25 cellular contexts compared by ENCODE assay signal in the genomic region with DNA sequence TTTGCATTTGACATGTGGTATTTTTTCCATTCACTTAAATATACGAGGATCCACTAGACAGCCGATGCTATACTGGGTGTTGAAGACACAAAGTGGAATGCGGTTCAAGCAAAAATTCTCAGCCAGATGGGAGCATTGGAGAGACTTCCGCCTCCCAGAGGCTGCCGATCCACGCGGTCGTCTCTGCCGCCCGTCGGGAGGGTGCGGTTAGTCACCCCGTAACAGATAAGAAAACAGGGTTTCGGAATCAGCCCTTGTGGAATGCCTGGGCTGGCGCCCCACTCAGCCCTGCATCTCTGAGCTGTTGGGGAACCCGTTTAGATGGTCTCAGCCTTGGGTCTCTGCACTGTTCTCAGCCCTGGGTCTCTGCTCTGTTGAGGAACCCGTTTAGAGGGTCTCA.
"Had no signal": no experiment of that assay in that cellular context is flagged by ENCODE, and none has a peak within 500 bp of the region (broad histone marks: within the 10 kb centered on the region; RNA-seq: fewer than 3 reads in every experiment).

No MANE protein-coding gene starts in this region.

- H3K27ac Mint-ChIP-seq: activated CD4-positive, alpha-beta T cell treated with anti-CD3 and anti-CD28 coated beads, Interleukin-2, amount 10 ng/mL, durations not matched to agents 7 days and 5 days; activated CD8-positive, alpha-beta memory T cell treated with anti-CD3 and anti-CD28 coated beads, Interleukin-2, amount 10 ng/mL, durations not matched to agents 7 days and 5 days; activated CD8-positive, alpha-beta T cell treated with anti-CD3 and anti-CD28 coated beads for 36 hours; activated naive CD8-positive, alpha-beta T cell treated with anti-CD3 and anti-CD28 coated beads, Interleukin-2, amount 50 U/mL, for 24 hours; activated T-helper 1 cell treated with anti-CD3 and anti-CD28 coated beads, Interleukin-12 subunit alpha, Interleukin-12 subunit beta, Interleukin-2, Interleukin-4 antibody, amounts not matched to agents 30 ng/mL and 10 ng/mL and 1 ng/mL, durations not matched to agents 14 hours and 24 hours and 36 hours; mesothelial cell of epicardium; stimulated activated memory B cell treated with anti-CD40 and anti-IgM and Interleukin-4, amounts not matched to agents 10 μg/mL and 1 μg/mL and 100 μg/mL, for 72 hours had no signal

- H3K36me3 ChIP-seq: brain microvascular endothelial cell, pancreas, transverse colon, vagina had no signal

- H3K27ac ChIP-seq: brain microvascular endothelial cell, left ventricle myocardium inferior, vagina had no signal

- H3K4me3 ChIP-seq: left ventricle myocardium inferior, pancreas, transverse colon, vagina had no signal

- H3K9me3 ChIP-seq: left ventricle myocardium inferior, pancreas, transverse colon, vagina had no signal

- H3K9me3 Mint-ChIP-seq: activated CD4-positive, alpha-beta T cell treated with anti-CD3 and anti-CD28 coated beads, Interleukin-2, amount 10 ng/mL, durations not matched to agents 7 days and 5 days; activated CD8-positive, alpha-beta T cell treated with anti-CD3 and anti-CD28 coated beads for 36 hours; activated naive CD8-positive, alpha-beta T cell treated with anti-CD3 and anti-CD28 coated beads, Interleukin-2, amount 50 U/mL, for 24 hours; activated T-helper 1 cell treated with anti-CD3 and anti-CD28 coated beads, Interleukin-12 subunit alpha, Interleukin-12 subunit beta, Interleukin-2, Interleukin-4 antibody, amounts not matched to agents 30 ng/mL and 10 ng/mL and 1 ng/mL, durations not matched to agents 14 hours and 24 hours and 36 hours; mesothelial cell of epicardium; nephron; stimulated activated memory B cell treated with anti-CD40 and anti-IgM and Interleukin-4, amounts not matched to agents 10 μg/mL and 1 μg/mL and 100 μg/mL, for 72 hours had no signal

- H3K27me3 Mint-ChIP-seq: activated CD8-positive, alpha-beta memory T cell treated with anti-CD3 and anti-CD28 coated beads, Interleukin-2, amount 10 ng/mL, durations not matched to agents 7 days and 5 days; activated CD8-positive, alpha-beta T cell treated with anti-CD3 and anti-CD28 coated beads for 36 hours; activated naive CD8-positive, alpha-beta T cell treated with anti-CD3 and anti-CD28 coated beads, Interleukin-2, amount 50 U/mL, for 24 hours; stimulated activated memory B cell treated with anti-CD40 and anti-IgM and Interleukin-4, amounts not matched to agents 10 μg/mL and 1 μg/mL and 100 μg/mL, for 72 hours had no signal

- FAIRE-seq: colon, frontal cortex, pancreas had no signal

- ATAC-seq: activated CD4-positive, CD25-positive, alpha-beta regulatory T cell treated with anti-CD3 and anti-CD28 coated beads, Interleukin-2, amount 50 U/mL, for 24 hours; activated CD8-positive, alpha-beta memory T cell treated with anti-CD3 and anti-CD28 coated beads, Interleukin-2, amount 10 ng/mL, durations not matched to agents 7 days and 5 days; activated CD8-positive, alpha-beta T cell treated with anti-CD3 and anti-CD28 coated beads for 36 hours; activated naive CD8-positive, alpha-beta T cell treated with anti-CD3 and anti-CD28 coated beads, Interleukin-2, amount 50 U/mL, for 24 hours; esophagus mucosa; pancreas; right cardiac atrium; stimulated activated memory B cell treated with anti-CD40 and anti-IgM and Interleukin-4, amounts not matched to agents 10 μg/mL and 1 μg/mL and 100 μg/mL, for 72 hours had no signal

- H3K4me3 Mint-ChIP-seq: activated CD4-positive, alpha-beta T cell treated with anti-CD3 and anti-CD28 coated beads, Interleukin-2, amount 10 ng/mL, durations not matched to agents 7 days and 5 days; activated CD8-positive, alpha-beta memory T cell treated with anti-CD3 and anti-CD28 coated beads, Interleukin-2, amount 10 ng/mL, durations not matched to agents 7 days and 5 days; activated CD8-positive, alpha-beta T cell treated with anti-CD3 and anti-CD28 coated beads for 36 hours; activated naive CD8-positive, alpha-beta T cell treated with anti-CD3 and anti-CD28 coated beads, Interleukin-2, amount 50 U/mL, for 24 hours; activated T-helper 1 cell treated with anti-CD3 and anti-CD28 coated beads, Interleukin-12 subunit alpha, Interleukin-12 subunit beta, Interleukin-2, Interleukin-4 antibody, amounts not matched to agents 30 ng/mL and 10 ng/mL and 1 ng/mL, durations not matched to agents 14 hours and 24 hours and 36 hours; mesothelial cell of epicardium; nephron; stimulated activated memory B cell treated with anti-CD40 and anti-IgM and Interleukin-4, amounts not matched to agents 10 μg/mL and 1 μg/mL and 100 μg/mL, for 72 hours had no signal

- H3K27me3 ChIP-seq: brain microvascular endothelial cell, pancreas, transverse colon, vagina had no signal

- DNase-seq: activated CD4-positive, alpha-beta T cell treated with anti-CD3 and anti-CD28 coated beads, Interleukin-2, amount 10 ng/mL, durations not matched to agents 7 days and 5 days; activated CD8-positive, alpha-beta memory T cell treated with anti-CD3 and anti-CD28 coated beads, Interleukin-2, amount 10 ng/mL, durations not matched to agents 7 days and 5 days; activated CD8-positive, alpha-beta T cell treated with anti-CD3 and anti-CD28 coated beads for 36 hours; activated gamma-delta T cell; activated naive CD4-positive, alpha-beta T cell treated with anti-CD3 and anti-CD28 coated beads, Interleukin-2, amount 50 U/mL, for 16 hours; activated naive CD8-positive, alpha-beta T cell treated with anti-CD3 and anti-CD28 coated beads, Interleukin-2, amount 50 U/mL, for 24 hours; anterior cingulate cortex; brain microvascular endothelial cell; central memory CD4-positive, alpha-beta T cell; effector memory CD4-positive, alpha-beta T cell; hippocampal formation; left ventricle myocardium inferior; T-helper 1 cell; transverse colon had no signal
